ENCODE assay signal across 1 cellular context in the genomic region with DNA sequence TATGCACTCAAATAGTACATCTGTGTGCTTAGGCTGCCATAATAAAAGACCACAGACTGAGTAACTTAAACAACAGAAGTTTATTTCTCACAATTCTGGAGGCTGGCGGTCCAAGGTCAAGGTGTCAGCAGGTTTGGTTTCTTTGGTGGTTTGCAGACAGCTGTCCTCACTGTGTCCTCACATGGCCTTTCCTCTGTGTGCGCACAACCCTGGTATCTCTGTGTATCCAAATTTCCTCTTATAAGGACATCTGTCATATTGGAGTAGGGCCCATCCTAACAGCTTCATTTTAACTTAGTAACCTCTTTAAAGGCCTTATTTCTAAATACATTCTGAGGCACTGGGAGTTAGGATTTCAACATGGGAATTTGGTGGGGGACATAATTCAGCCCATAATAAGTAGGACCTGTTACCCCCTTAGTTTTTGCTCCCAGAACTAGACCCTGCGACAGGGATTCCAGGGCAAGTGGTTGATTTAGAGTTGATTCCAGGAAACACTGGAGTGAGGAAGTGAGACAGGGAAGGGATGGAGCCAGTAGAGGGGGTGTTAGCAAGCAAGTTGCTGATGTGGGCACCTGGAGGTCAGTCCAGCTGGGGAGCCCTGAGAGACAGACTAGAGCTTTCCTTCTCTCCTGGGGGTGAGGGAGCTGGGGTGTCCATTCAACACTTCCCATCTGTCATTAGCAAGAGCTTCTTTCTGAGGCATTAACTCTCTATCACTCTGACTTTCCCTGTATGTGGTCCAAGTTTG.
TF ChIP-seq lines count a peak whose summit lies in the region.

No MANE protein-coding gene starts in this region.

TF ChIP-seq in SK-N-SH, 30 proteins besides CTCF, POLR2A, EP300 and RAD21 (continued from another document):
- TF ChIP-seq, protein P1, sequence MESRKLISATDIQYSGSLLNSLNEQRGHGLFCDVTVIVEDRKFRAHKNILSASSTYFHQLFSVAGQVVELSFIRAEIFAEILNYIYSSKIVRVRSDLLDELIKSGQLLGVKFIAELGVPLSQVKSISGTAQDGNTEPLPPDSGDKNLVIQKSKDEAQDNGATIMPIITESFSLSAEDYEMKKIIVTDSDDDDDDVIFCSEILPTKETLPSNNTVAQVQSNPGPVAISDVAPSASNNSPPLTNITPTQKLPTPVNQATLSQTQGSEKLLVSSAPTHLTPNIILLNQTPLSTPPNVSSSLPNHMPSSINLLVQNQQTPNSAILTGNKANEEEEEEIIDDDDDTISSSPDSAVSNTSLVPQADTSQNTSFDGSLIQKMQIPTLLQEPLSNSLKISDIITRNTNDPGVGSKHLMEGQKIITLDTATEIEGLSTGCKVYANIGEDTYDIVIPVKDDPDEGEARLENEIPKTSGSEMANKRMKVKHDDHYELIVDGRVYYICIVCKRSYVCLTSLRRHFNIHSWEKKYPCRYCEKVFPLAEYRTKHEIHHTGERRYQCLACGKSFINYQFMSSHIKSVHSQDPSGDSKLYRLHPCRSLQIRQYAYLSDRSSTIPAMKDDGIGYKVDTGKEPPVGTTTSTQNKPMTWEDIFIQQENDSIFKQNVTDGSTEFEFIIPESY (IDR thresholded peaks at IDR 0.05; ENCODE audit: borderline replicate concordance, low read depth) = no peak
- no peak for TF ChIP-seq RCOR1 (IDR thresholded peaks at IDR 0.05; ENCODE audit: low read length)
- no peak for TF ChIP-seq FOXM1 (IDR thresholded peaks at IDR 0.05; ENCODE audit: low read depth)
- TF ChIP-seq JUND (IDR thresholded peaks at IDR 0.05) = no peak
- TF ChIP-seq EZH2phosphoT487 (IDR thresholded peaks at IDR 0.05; ENCODE audit: borderline replicate concordance, low read depth) = no peak
- TF ChIP-seq FOXJ3 (CRISPR knock-in tag; IDR thresholded peaks at IDR 0.05) = no peak
- no peak for TF ChIP-seq TCF12 (IDR thresholded peaks at IDR 0.05)
- TF ChIP-seq, protein P2, sequence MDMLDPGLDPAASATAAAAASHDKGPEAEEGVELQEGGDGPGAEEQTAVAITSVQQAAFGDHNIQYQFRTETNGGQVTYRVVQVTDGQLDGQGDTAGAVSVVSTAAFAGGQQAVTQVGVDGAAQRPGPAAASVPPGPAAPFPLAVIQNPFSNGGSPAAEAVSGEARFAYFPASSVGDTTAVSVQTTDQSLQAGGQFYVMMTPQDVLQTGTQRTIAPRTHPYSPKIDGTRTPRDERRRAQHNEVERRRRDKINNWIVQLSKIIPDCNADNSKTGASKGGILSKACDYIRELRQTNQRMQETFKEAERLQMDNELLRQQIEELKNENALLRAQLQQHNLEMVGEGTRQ (IDR thresholded peaks at IDR 0.05; ENCODE audit: borderline replicate concordance, low read depth, low read length) = no peak
- TF ChIP-seq MEF2A (IDR thresholded peaks at IDR 0.05; ENCODE audit: borderline replicate concordance, low read depth) = no peak
